8 cellular contexts compared by ENCODE assay signal in genomic region chr6:1604347-1604990, GRCh38. TPM values are rescaled to one million over a fixed set of nuclear protein-coding genes. Genes with fewer than 3 reads are reported as not detected.
DNase-seq lines count a peak whose midpoint lies in the region; ATAC-seq and TF ChIP-seq lines count a peak whose summit lies in the region.

No MANE protein-coding gene starts in this region.

- no peak overlapping the region for H3K27ac ChIP-seq in right lobe of liver

- peak overlapping the region; percentile 44 for H3K4me3 Mint-ChIP-seq in dendritic cell treated with granulocyte-macrophage colony-stimulating factor and Interleukin-4, amounts not matched to agents 40 ng/mL and 50 ng/mL, for 4 days

- no peaks in the 10 kb centered on the region for H3K36me3 Mint-ChIP-seq in dendritic cell treated with granulocyte-macrophage colony-stimulating factor and Interleukin-4, amounts not matched to agents 40 ng/mL and 50 ng/mL, for 4 days (ENCODE audit: low read depth)

- no peak overlapping the region for H3K27ac Mint-ChIP-seq in dendritic cell treated with granulocyte-macrophage colony-stimulating factor and Interleukin-4, amounts not matched to agents 40 ng/mL and 50 ng/mL, for 4 days

- H3K27me3 ChIP-seq in right lobe of liver = peaks cover 8 to 59% of the 10 kb centered on the region in 2 donors

- TF ChIP-seq CTCF in right lobe of liver (IDR thresholded peaks at IDR 0.05) = peak; percentile 94 to 99 (median 94)

- TF ChIP-seq POLR2A in right lobe of liver (IDR thresholded peaks at IDR 0.05) = no peak

- no peaks in the 10 kb centered on the region for H3K9me3 ChIP-seq in right lobe of liver

- ATAC-seq in GM21825 (IDR thresholded peaks at IDR 0.05; ENCODE audit: unreplicated experiment) (peak; percentile 66), right lobe of liver (peak; percentile 90 to 92 (median 92))

- WGBS in right lobe of liver (ENCODE audit: insufficient coverage, low coverage, low lambda C conversion rate, missing lambda C conversion rate) = 0% methylated on average over 3 of the region's 73 CpGs

- in situ Hi-C loops in Caki2 (cut with HindIII; ENCODE audit: low pct_unique_long_range_greater_than_20kb, low sequenced_read_pairs) = loop anchor here (10.0 kb wide), 1 partner anchor 1030 kb away; no protein-coding TSS in a partner anchor

- DNase-seq in Caki2 (ENCODE audit: low read depth) = peak; percentile 55
- DNase-seq in NCI-H1105 treated with DMSO at 0.1 percent for 48 hours (lab: John Stamatoyannopoulos, UW) = peak; percentile 22
- peak; percentile 76 for DNase-seq in activated CD4-positive, alpha-beta T cell treated with anti-CD3 and anti-CD28 coated beads for 48 hours
- DNase-seq in right lobe of liver = peak in 2 of 3 donors; percentile 70 to 77
- peak; percentile 31 to 69 (median 32) for DNase-seq in stimulated activated CD4-positive, alpha-beta T cell treated with anti-CD3 and anti-CD28 coated beads, TNF-alpha, amount 100 ng/mL, for 4 hours (ENCODE audit: low read depth in 3 of 3)
- DNase-seq in DMS79 treated with DMSO at 0.1 percent for 48 hours (lab: John Stamatoyannopoulos, UW) = no peak

- H3K4me1 Mint-ChIP-seq in dendritic cell treated with granulocyte-macrophage colony-stimulating factor and Interleukin-4, amounts not matched to agents 40 ng/mL and 50 ng/mL, for 4 days (ENCODE audit: low read depth) = peaks cover 39% of the 10 kb centered on the region

- peaks cover 92% of the 10 kb centered on the region for H3K27me3 Mint-ChIP-seq in dendritic cell treated with granulocyte-macrophage colony-stimulating factor and Interleukin-4, amounts not matched to agents 40 ng/mL and 50 ng/mL, for 4 days

- intact Hi-C loops in dendritic cell treated with granulocyte-macrophage colony-stimulating factor and Interleukin-4, amounts not matched to agents 40 ng/mL and 50 ng/mL, for 4 days (cut with micrococcal nuclease) = loop anchor here (1.0 to 5.0 kb wide), 3 partner anchors 592 to 843 kb away; no protein-coding TSS in a partner anchor
- intact Hi-C loops in right lobe of liver (cut with DNase I) = loop anchor here (10.0 kb wide), 4 partner anchors 500 to 1030 kb away; no protein-coding TSS in a partner anchor

- peaks cover 0 to 36% (median 10%) of the 10 kb centered on the region in 4 donors for H3K4me1 ChIP-seq in right lobe of liver

- H3K9me3 Mint-ChIP-seq in dendritic cell treated with granulocyte-macrophage colony-stimulating factor and Interleukin-4, amounts not matched to agents 40 ng/mL and 50 ng/mL, for 4 days = no peaks in the 10 kb centered on the region

- peak overlapping the region; percentile 48 to 52 (median 49) for H3K4me3 ChIP-seq in right lobe of liver

- no peaks in the 10 kb centered on the region for H3K36me3 ChIP-seq in right lobe of liver

RNA-seq across cellular contexts. Expression of gene FOXC1, which starts 5.2 kb away (rescaled TPM):
- total RNA-seq in Caki2 (2014; rRNA removed; shearing (Covaris generic); ENCODE audit: low replicate concordance) = 73.5 and 88.4 TPM in 2 replicates
- total RNA-seq in right lobe of liver = under 1 TPM; 0.24 to 0.87 (median 0.50) TPM

Comparison
In these comparisons a context has a peak if more than half of its experiments do, and no peak if none do; other contexts are left out.
1. RNA of gene FOXC1, which starts 5.2 kb away (total RNA-seq): 73.5 to 88.4 TPM in Caki2; 0.24 to 0.87 TPM in right lobe of liver; every median in the first group is over 10 times any median in the second.